ENCODE assay signal across 28 cellular contexts in the genomic region with DNA sequence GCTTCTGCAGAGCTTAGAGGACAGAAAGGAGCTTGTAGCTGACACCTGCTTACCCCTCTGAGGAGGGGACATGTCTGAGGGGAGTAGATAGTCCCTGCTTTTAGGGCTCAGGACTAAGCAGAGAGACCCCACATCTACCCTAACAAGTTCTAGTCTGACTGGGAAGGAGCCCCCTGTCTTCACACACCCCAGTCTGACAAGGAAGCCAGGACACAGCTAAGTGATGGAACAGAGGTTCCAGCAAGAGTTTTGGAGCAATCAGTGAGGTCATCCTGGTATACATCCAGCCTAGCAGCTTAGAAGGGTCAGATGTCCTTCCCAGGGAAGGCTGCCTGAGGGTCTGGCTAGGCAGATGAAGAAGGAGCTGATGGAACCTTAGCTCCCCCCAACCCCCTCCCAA.
"Had no signal": no experiment of that assay in that cellular context is flagged by ENCODE, and none has a peak within 500 bp of the region (broad histone marks: within the 10 kb centered on the region; RNA-seq: fewer than 3 reads in every experiment).

No MANE protein-coding gene starts in this region.

- H3K9me3 ChIP-seq: colonic mucosa, heart right ventricle, lower lobe of right lung, ovary, psoas muscle, sigmoid colon, stomach, testis, tibial artery, upper lobe of left lung, uterus had no signal

- ATAC-seq: esophagus mucosa; foreskin keratinocyte; heart right ventricle; left ventricle myocardium superior; lower lobe of right lung; naive thymus-derived CD8-positive, alpha-beta T cell; psoas muscle; right cardiac atrium; stimulated activated effector memory CD8-positive, alpha-beta T cell treated with anti-CD3 and anti-CD28 coated beads, Interleukin-12 subunit alpha, Interleukin-12 subunit beta, amount 100 ng/mL, for 72 hours had no signal

- DNase-seq: colonic mucosa; effector CD8-positive, alpha-beta T cell; endodermal cell; foreskin keratinocyte; glutamatergic neuron; heart right ventricle; hippocampal formation; left ventricle myocardium superior; lower lobe of right lung; naive thymus-derived CD8-positive, alpha-beta T cell; nephron progenitor cell; nucleus accumbens; ovary; psoas muscle; sigmoid colon; stimulated activated CD4-positive, alpha-beta T cell treated with anti-CD3 and anti-CD28 coated beads, Interleukin-2, amount 100 ng/mL, for 24 hours; stimulated activated CD4-positive, alpha-beta T cell treated with anti-CD3 and anti-CD28 coated beads, Interleukin-4, amount 100 ng/mL, for 24 hours; stimulated activated naive CD4-positive, alpha-beta T cell treated with Interleukin-2 at 50 U/mL for 16 hours; stomach; testis; tibial artery; upper lobe of left lung; uterus had no signal

- H3K27me3 Mint-ChIP-seq: dendritic cell treated with granulocyte-macrophage colony-stimulating factor and Interleukin-4, amounts not matched to agents 40 ng/mL and 50 ng/mL, for 4 days; naive thymus-derived CD8-positive, alpha-beta T cell had no signal

- H3K4me3 Mint-ChIP-seq: dendritic cell treated with granulocyte-macrophage colony-stimulating factor and Interleukin-4, amounts not matched to agents 40 ng/mL and 50 ng/mL, for 4 days; endodermal cell; nephron progenitor cell; stimulated activated effector memory CD8-positive, alpha-beta T cell treated with anti-CD3 and anti-CD28 coated beads, Interleukin-12 subunit alpha, Interleukin-12 subunit beta, amount 100 ng/mL, for 72 hours had no signal

- H3K4me1 ChIP-seq: colonic mucosa, foreskin keratinocyte had no signal

- H3K27ac ChIP-seq: colonic mucosa, epithelial cell of prostate, foreskin keratinocyte, heart right ventricle, lower lobe of right lung, ovary, psoas muscle, testis, upper lobe of left lung, uterus had no signal

- H3K36me3 ChIP-seq: ovary, uterus had no signal

- H3K9me3 Mint-ChIP-seq: dendritic cell treated with granulocyte-macrophage colony-stimulating factor and Interleukin-4, amounts not matched to agents 40 ng/mL and 50 ng/mL, for 4 days; endodermal cell; naive thymus-derived CD8-positive, alpha-beta T cell; nephron progenitor cell; stimulated activated effector memory CD8-positive, alpha-beta T cell treated with anti-CD3 and anti-CD28 coated beads, Interleukin-12 subunit alpha, Interleukin-12 subunit beta, amount 100 ng/mL, for 72 hours had no signal

- H3K4me3 ChIP-seq: colonic mucosa, heart right ventricle, lower lobe of right lung, ovary, psoas muscle, sigmoid colon, stomach, testis, tibial artery, upper lobe of left lung, uterus had no signal

- H3K4me1 Mint-ChIP-seq: endodermal cell, nephron progenitor cell had no signal

- H3K27me3 ChIP-seq: colonic mucosa, foreskin keratinocyte, heart right ventricle, ovary, sigmoid colon, stomach, testis, tibial artery, upper lobe of left lung, uterus had no signal

- H3K27ac Mint-ChIP-seq: dendritic cell treated with granulocyte-macrophage colony-stimulating factor and Interleukin-4, amounts not matched to agents 40 ng/mL and 50 ng/mL, for 4 days; endodermal cell; nephron progenitor cell had no signal
